In the genomic region with DNA sequence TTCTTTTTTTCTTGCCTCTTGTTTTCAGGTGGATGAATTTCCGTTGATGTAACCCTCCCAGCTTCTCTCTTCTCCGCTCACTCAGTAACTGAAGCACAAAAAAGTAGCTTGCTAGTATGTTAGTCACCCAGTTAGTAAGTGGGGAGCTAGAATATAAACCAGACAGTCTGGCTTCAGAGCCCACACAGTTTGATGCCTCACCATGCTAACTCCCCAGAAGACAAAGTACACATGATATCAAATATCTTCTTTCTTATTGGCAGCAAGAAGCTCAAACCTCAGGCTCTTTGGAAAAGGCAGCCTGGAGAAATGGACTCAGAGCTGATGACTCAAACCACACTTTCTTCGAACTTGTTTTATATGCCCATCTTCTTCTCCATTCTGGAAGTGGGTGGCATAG, we compare ENCODE assay signal across 20 cellular contexts.
DNase-seq lines count a peak whose midpoint lies in the region; ATAC-seq and TF ChIP-seq lines count a peak whose summit lies in the region.
"Had no signal": no experiment of that assay in that cellular context is flagged by ENCODE, and none has a peak within 500 bp of the region (broad histone marks: within the 10 kb centered on the region; RNA-seq: fewer than 3 reads in every experiment).

No MANE protein-coding gene starts in this region.

- in situ Hi-C loops in astrocyte of the spinal cord (cut with HindIII; ENCODE audit: low sequenced_read_pairs) = no loop called here

- no peaks in the 10 kb centered on the region for H3K9me3 Mint-ChIP-seq in endothelial cell (ENCODE audit: unreplicated experiment)
- H3K9me3 Mint-ChIP-seq: activated B cell treated with CpG ODN at 0.5 μM for 24 hours had no signal

- ATAC-seq in GM21737 (IDR thresholded peaks at IDR 0.05; ENCODE audit: unreplicated experiment) = no peak
- ATAC-seq in GM21529 (IDR thresholded peaks at IDR 0.05; ENCODE audit: unreplicated experiment) = no peak
- ATAC-seq: activated naive CD4-positive, alpha-beta T cell treated with anti-CD3 and anti-CD28 coated beads, Interleukin-2, amount 50 U/mL, for 72 hours; HCT116; right lobe of liver; stimulated activated naive B cell treated with anti-CD40 and anti-IgM and Interleukin-4, amounts not matched to agents 10 μg/mL and 1 μg/mL and 100 μg/mL, for 72 hours had no signal

- TF ChIP-seq CTCF in astrocyte of the spinal cord (IDR thresholded peaks at IDR 0.05; ENCODE audit: low read depth, low read length) (no peak), endothelial cell (IDR thresholded peaks at IDR 0.05; ENCODE audit: unreplicated experiment) (no peak)

- no peaks in the 10 kb centered on the region for H3K27me3 Mint-ChIP-seq in endothelial cell (ENCODE audit: unreplicated experiment)
- H3K27me3 Mint-ChIP-seq: activated B cell treated with CpG ODN at 0.5 μM for 24 hours had no signal

- no peak overlapping the region for H3K4me3 Mint-ChIP-seq in endothelial cell (ENCODE audit: unreplicated experiment)
- H3K4me3 Mint-ChIP-seq: activated B cell treated with CpG ODN at 0.5 μM for 24 hours; stimulated activated naive B cell treated with anti-CD40 and anti-IgM and Interleukin-4, amounts not matched to agents 10 μg/mL and 1 μg/mL and 100 μg/mL, for 72 hours had no signal

- no peak overlapping the region for H3K27ac Mint-ChIP-seq in endothelial cell (ENCODE audit: unreplicated experiment)
- H3K27ac Mint-ChIP-seq: activated B cell treated with CpG ODN at 0.5 μM for 24 hours; activated naive CD4-positive, alpha-beta T cell treated with anti-CD3 and anti-CD28 coated beads, Interleukin-2, amount 50 U/mL, for 72 hours; stimulated activated naive B cell treated with anti-CD40 and anti-IgM and Interleukin-4, amounts not matched to agents 10 μg/mL and 1 μg/mL and 100 μg/mL, for 72 hours had no signal

- no peak overlapping the region for H3K4me3 ChIP-seq in astrocyte of the spinal cord (ENCODE audit: low read depth, low read length)
- H3K4me3 ChIP-seq: lower lobe of right lung, right lobe of liver, upper lobe of right lung had no signal

- no peaks in the 10 kb centered on the region for H3K4me1 Mint-ChIP-seq in endothelial cell (ENCODE audit: unreplicated experiment)
- H3K4me1 Mint-ChIP-seq: activated B cell treated with CpG ODN at 0.5 μM for 24 hours; stimulated activated naive B cell treated with anti-CD40 and anti-IgM and Interleukin-4, amounts not matched to agents 10 μg/mL and 1 μg/mL and 100 μg/mL, for 72 hours had no signal

- H3K36me3 Mint-ChIP-seq in endothelial cell (ENCODE audit: low read depth, unreplicated experiment) = no peaks in the 10 kb centered on the region
- H3K36me3 Mint-ChIP-seq: activated naive CD4-positive, alpha-beta T cell treated with anti-CD3 and anti-CD28 coated beads, Interleukin-2, amount 50 U/mL, for 72 hours; stimulated activated naive B cell treated with anti-CD40 and anti-IgM and Interleukin-4, amounts not matched to agents 10 μg/mL and 1 μg/mL and 100 μg/mL, for 72 hours had no signal

- DNase-seq in AG08395 (ENCODE audit: low spot score) (peak; percentile 69), HT1080 (ENCODE audit: low read depth) (peak; percentile 92), astrocyte of the spinal cord (ENCODE audit: low read depth, low spot score) (peak; percentile 76), kidney tubule cell (ENCODE audit: low spot score) (peak; percentile 84), KG1 (lab: John Stamatoyannopoulos, UW) (no peak), endothelial cell (ENCODE audit: low spot score) (no peak)
- DNase-seq: activated B cell treated with CpG ODN at 0.5 μM for 24 hours; activated CD8-positive, alpha-beta memory T cell treated with anti-CD3 and anti-CD28 coated beads, Interleukin-2, amount 50 U/mL, for 48 hours; lower lobe of right lung; NCI-H1694 treated with DMSO at 0.1 percent for 48 hours; NCI-H510A; OCI-M1; right lobe of liver; stimulated activated naive B cell treated with anti-CD40 and anti-IgM and Interleukin-4, amounts not matched to agents 10 μg/mL and 1 μg/mL and 100 μg/mL, for 72 hours; T-helper 1 cell; upper lobe of right lung had no signal

Comparison
In these comparisons a context has a peak if more than half of its experiments do, and no peak if none do; other contexts are left out.
1. DNase-seq: peak in AG08395 (single experiment), HT1080 (single experiment), astrocyte of the spinal cord (single experiment) and kidney tubule cell (single experiment); none in KG1 (single experiment) and endothelial cell (single experiment).